ENCODE assay signal across 1 cellular context in genomic region chr2:207975910-207976309, GRCh38.
TF ChIP-seq lines count a peak whose summit lies in the region.

No MANE protein-coding gene starts in this region.

TF ChIP-seq in K562, 482 proteins besides CTCF, POLR2A, EP300 and RAD21 (continued from another document):
- TF ChIP-seq RREB1 (CRISPR knock-in tag; IDR thresholded peaks at IDR 0.05) (no peak), ZNF41 (CRISPR knock-in tag; conservative IDR thresholded peaks at IDR 0.05) (no peak), ZNF140 (CRISPR knock-in tag; IDR thresholded peaks at IDR 0.05) (no peak), LCOR (CRISPR knock-in tag; IDR thresholded peaks at IDR 0.05) (no peak), SRSF1 (IDR thresholded peaks at IDR 0.05; ENCODE audit: low read depth, low read length) (no peak)
